ENCODE assay signal across 21 cellular contexts in genomic region chr12:88206636-88207035, GRCh38.
DNase-seq lines count a peak whose midpoint lies in the region; ATAC-seq and TF ChIP-seq lines count a peak whose summit lies in the region.
"Had no signal": no experiment of that assay in that cellular context is flagged by ENCODE, and none has a peak within 500 bp of the region (broad histone marks: within the 10 kb centered on the region; RNA-seq: fewer than 3 reads in every experiment).

No MANE protein-coding gene starts in this region.

- peaks cover 13% of the 10 kb centered on the region for H3K9me3 ChIP-seq in osteoblast (ENCODE audit: low read depth, low read length)
- peaks cover 6% of the 10 kb centered on the region for H3K9me3 ChIP-seq in WERI-Rb-1 (ENCODE audit: severe bottlenecking)
- H3K9me3 ChIP-seq: uterus had no signal

- H3K4me1 ChIP-seq in osteoblast (ENCODE audit: insufficient read depth, low read length) = peaks cover 33% of the 10 kb centered on the region
- H3K4me1 ChIP-seq: uterus had no signal

- in situ Hi-C loops in KBM-7 (cut with MboI; ENCODE audit: low pct_unique_long_range_greater_than_20kb, low sequenced_read_pairs) = no loop called here

- H3K36me3 ChIP-seq in osteoblast (ENCODE audit: insufficient read depth, low read length) = no peaks in the 10 kb centered on the region
- no peaks in the 10 kb centered on the region for H3K36me3 ChIP-seq in WERI-Rb-1
- H3K36me3 ChIP-seq: left lung, uterus had no signal

- H3K79me2 ChIP-seq in osteoblast (ENCODE audit: insufficient read depth, low read length) = no peaks in the 10 kb centered on the region

- no peak for ATAC-seq in HG03139 (IDR thresholded peaks at IDR 0.05; ENCODE audit: unreplicated experiment)
- ATAC-seq: GM23338, left lung had no signal

- no peak for TF ChIP-seq CTCF in choroid plexus epithelial cell (conservative IDR thresholded peaks at IDR 0.05; ENCODE audit: low read depth, low read length)
- no peak for TF ChIP-seq CTCF in osteoblast (IDR thresholded peaks at IDR 0.05; ENCODE audit: extremely low read depth, low read depth, low read length)
- no peak for TF ChIP-seq CTCF in WERI-Rb-1 (IDR thresholded peaks at IDR 0.05; ENCODE audit: low read depth, low read length)

- no peak overlapping the region for H3K4me2 ChIP-seq in osteoblast (ENCODE audit: insufficient read depth, low read length)
- H3K4me2 ChIP-seq: GM23338 had no signal

- H3K27me3 ChIP-seq in osteoblast (ENCODE audit: insufficient read depth, low read length) (no peaks in the 10 kb centered on the region), WERI-Rb-1 (ENCODE audit: insufficient read depth, low read depth, severe bottlenecking) (no peaks in the 10 kb centered on the region)
- H3K27me3 ChIP-seq: left lung, uterus had no signal

- H3K4me3 ChIP-seq in choroid plexus epithelial cell (ENCODE audit: low read depth, low read length) = no peak overlapping the region
- no peak overlapping the region for H3K4me3 ChIP-seq in osteoblast (ENCODE audit: insufficient read depth, low read length)
- no peak overlapping the region for H3K4me3 ChIP-seq in WERI-Rb-1 (ENCODE audit: low read depth, low read length)
- H3K4me3 ChIP-seq: GM23338, left lung, uterus had no signal

- H2AFZ ChIP-seq in osteoblast (ENCODE audit: low read length) = no peak overlapping the region
- H2AFZ ChIP-seq: GM23338 had no signal

- DNase-seq in AML-193 (lab: John Stamatoyannopoulos, UW) (peak; percentile 28 to 42), KBM-7 (peak; percentile 23), choroid plexus epithelial cell (ENCODE audit: low read depth) (peak; percentile 50), osteoblast (ENCODE audit: insufficient read length, low spot score, missing footprints) (no peak), mucosa of gallbladder (ENCODE audit: low spot score) (no peak), NCI-H446 treated with DMSO at 0.1 percent for 48 hours (lab: John Stamatoyannopoulos, UW) (no peak), WERI-Rb-1 (no peak)
- DNase-seq: activated naive CD4-positive, alpha-beta T cell; C1 segment of cervical spinal cord; cortex of kidney; DMS53; left lung; MM.1S; NCI-H2081; NCI-H69; RPMI8226; T-helper 1 cell had no signal

- H3K27ac ChIP-seq in osteoblast (ENCODE audit: low read depth, low read length) (peak overlapping the region; percentile 56), WERI-Rb-1 (no peak overlapping the region)
- H3K27ac ChIP-seq: epithelial cell of prostate, left lung, uterus had no signal

- H4K20me1 ChIP-seq in osteoblast (ENCODE audit: insufficient read depth, low read length) = no peaks in the 10 kb centered on the region

Comparison
In these comparisons a context has a peak if more than half of its experiments do, and no peak if none do; other contexts are left out.
1. DNase-seq: peak in AML-193 (2 of 2), KBM-7 (single experiment) and choroid plexus epithelial cell (single experiment); none in osteoblast (single experiment), mucosa of gallbladder (single experiment), NCI-H446 treated with DMSO at 0.1 percent for 48 hours (single experiment) and WERI-Rb-1 (single experiment).